22 cellular contexts compared by ENCODE assay signal in the genomic region with DNA sequence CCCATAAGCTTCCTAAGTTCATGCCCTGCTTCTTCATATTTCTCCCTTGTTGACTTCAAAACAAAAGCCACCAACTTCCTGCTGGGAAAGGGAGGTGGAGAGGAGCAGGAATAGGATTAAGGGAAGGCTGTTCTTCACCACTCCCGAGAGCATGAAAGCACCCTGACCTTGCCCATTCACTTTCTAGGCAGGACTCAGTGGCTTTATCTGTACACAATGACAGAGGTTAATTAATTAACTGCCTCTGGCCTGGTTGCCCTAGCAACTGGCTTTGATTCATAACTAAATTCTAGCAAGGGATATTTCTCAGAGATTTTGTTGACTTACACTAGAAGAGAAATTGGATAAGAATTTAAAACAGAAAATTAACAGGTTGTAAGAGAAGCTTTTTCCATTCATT.
"Had no signal": no experiment of that assay in that cellular context is flagged by ENCODE, and none has a peak within 500 bp of the region (broad histone marks: within the 10 kb centered on the region; RNA-seq: fewer than 3 reads in every experiment).

No MANE protein-coding gene starts in this region.

- H3K4me1 ChIP-seq: gastrocnemius medialis, suprapubic skin, upper lobe of left lung, vagina had no signal

- H3K36me3 Mint-ChIP-seq: immature natural killer cell had no signal

- H3K27me3 ChIP-seq: esophagus muscularis mucosa, gastrocnemius medialis, ovary, suprapubic skin, thyroid gland, upper lobe of left lung, vagina had no signal

- H3K9me3 ChIP-seq: gastrocnemius medialis, ovary, suprapubic skin, thyroid gland, upper lobe of left lung, vagina had no signal

- H3K27ac Mint-ChIP-seq: immature natural killer cell had no signal

- ATAC-seq: gastrocnemius medialis; left cardiac atrium; left ventricle myocardium superior; naive thymus-derived CD4-positive, alpha-beta T cell; right cardiac atrium; stimulated activated naive CD8-positive, alpha-beta T cell treated with anti-CD3 and anti-CD28 coated beads, Interleukin-15, Interleukin-2, amounts not matched to agents 100 U/mL and 50 U/mL, for 24 hours had no signal

- H3K36me3 ChIP-seq: esophagus muscularis mucosa, gastrocnemius medialis, ovary, suprapubic skin, thyroid gland, upper lobe of left lung, vagina had no signal

- DNase-seq: effector memory CD4-positive, alpha-beta T cell; gastrocnemius medialis; glutamatergic neuron; immature natural killer cell; left cardiac atrium; left ventricle myocardium superior; mesenchymal stem cell; midbrain; naive thymus-derived CD4-positive, alpha-beta T cell; nucleus accumbens; ovary; right cardiac atrium; small intestine; stimulated activated CD4-positive, alpha-beta T cell treated with anti-CD3 and anti-CD28 coated beads, Interleukin-12 subunit alpha, Interleukin-12 subunit beta, amount 100 ng/mL, for 4 hours; stimulated activated naive CD8-positive, alpha-beta T cell treated with anti-CD3 and anti-CD28 coated beads, Interleukin-15, Interleukin-2, amounts not matched to agents 100 U/mL and 50 U/mL, for 24 hours; thyroid gland; upper lobe of left lung had no signal

- H3K4me1 Mint-ChIP-seq: immature natural killer cell; naive thymus-derived CD4-positive, alpha-beta T cell had no signal

- H3K4me3 ChIP-seq: esophagus muscularis mucosa, gastrocnemius medialis, lung, ovary, suprapubic skin, thyroid gland, upper lobe of left lung, vagina had no signal

- H3K4me3 Mint-ChIP-seq: immature natural killer cell; naive thymus-derived CD4-positive, alpha-beta T cell had no signal

- H3K27ac ChIP-seq: epithelial cell of prostate, esophagus muscularis mucosa, gastrocnemius medialis, ovary, suprapubic skin, thyroid gland, upper lobe of left lung, vagina had no signal
